ENCODE assay signal across 8 cellular contexts in the genomic region with DNA sequence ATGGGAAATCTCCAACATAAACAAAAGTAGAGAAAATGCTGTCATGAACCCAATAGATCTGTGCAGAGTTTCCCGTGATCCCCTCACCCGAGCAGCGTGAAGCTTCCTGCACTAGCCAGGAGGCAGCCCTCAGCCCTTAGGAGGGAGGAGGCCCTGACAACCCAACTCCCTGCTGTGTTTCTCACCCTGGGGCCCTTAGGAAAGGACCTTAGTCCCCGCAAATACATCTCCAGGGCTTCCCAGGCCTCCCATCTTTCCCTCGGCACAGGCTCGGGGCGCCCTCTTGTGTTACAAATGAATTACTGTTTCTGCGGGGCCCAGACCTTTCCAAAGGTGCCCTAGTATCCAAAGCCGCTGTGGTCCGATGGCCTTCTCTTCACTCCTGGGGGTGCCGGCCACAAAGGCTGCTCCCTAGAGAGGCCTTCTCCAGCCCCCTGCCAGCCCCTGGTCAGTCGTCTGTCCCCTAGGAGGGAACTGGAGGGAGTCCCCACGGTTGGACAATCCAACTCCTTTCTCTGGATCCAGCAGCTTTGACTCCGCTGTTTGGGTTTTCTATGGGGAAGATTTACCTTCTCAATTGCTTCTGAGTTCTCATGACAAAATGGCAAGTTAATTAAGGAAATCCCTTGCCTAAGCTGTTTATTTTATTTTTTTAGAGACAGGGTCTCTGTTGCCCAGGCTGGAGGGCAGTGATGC.
A peak's percentile ranks its signal among the peaks of the same experiment; 100 is the strongest.
DNase-seq lines count a peak whose midpoint lies in the region.

No MANE protein-coding gene starts in this region.

- in situ Hi-C loops in T47D (cut with HindIII; ENCODE audit: low pct_unique_long_range_greater_than_20kb, low sequenced_read_pairs): no loop called here

- DNase-seq in NCI-H1436 (lab: John Stamatoyannopoulos, UW) (peak; percentile 55), NCI-H1436 treated with DMSO at 0.1 percent for 48 hours (lab: John Stamatoyannopoulos, UW) (no peak), NCI-H128 (lab: John Stamatoyannopoulos, UW; ENCODE audit: unreplicated experiment) (peak; percentile 8), T-helper 9 cell (peak; percentile 19), T47D (ENCODE audit: low read depth in 1 of 2, low spot score in 1 of 2) (peak; percentile 69 to 81), islet precursor cell (peak; percentile 80), amniotic stem cell (lab: John Stamatoyannopoulos, UW) (no peak)
- DNase-seq in stimulated activated CD4-positive, alpha-beta T cell treated with anti-CD3 and anti-CD28 coated beads, Interleukin-1b, Interleukin-23, amount 100 ng/mL, for 4 hours (ENCODE audit: low read depth in 2 of 2): peak; percentile 12 to 18

Comparison
In these comparisons a context has a peak if more than half of its experiments do, and no peak if none do; other contexts are left out.
1. DNase-seq: peak in NCI-H1436 (single experiment), NCI-H128 (single experiment), T-helper 9 cell (single experiment), T47D (2 of 2), islet precursor cell (single experiment) and stimulated activated CD4-positive, alpha-beta T cell treated with anti-CD3 and anti-CD28 coated beads, Interleukin-1b, Interleukin-23, amount 100 ng/mL, for 4 hours (2 of 2); none in NCI-H1436 treated with DMSO at 0.1 percent for 48 hours (single experiment) and amniotic stem cell (single experiment).